ENCODE assay signal across 8 cellular contexts in the genomic region with DNA sequence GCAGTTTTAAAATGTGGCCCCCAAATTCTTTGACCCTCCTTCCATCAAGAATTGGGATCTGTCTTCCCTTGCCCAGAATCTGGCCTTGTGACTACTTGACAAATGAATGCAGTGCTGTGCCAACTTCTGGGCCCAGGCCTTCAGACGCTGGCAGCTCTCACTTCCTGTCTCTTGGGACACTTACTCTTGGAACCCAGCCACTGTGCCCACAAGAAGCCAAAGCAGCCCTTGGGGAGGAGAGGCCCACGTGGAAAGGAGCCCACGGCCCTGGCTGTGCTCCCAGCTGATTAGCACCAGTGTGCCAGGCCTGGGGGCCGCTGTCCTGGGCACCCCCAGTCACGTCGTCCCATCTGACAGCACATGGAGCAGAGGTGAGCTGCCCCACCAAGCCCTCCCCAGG.
DNase-seq lines count a peak whose midpoint lies in the region; ATAC-seq and TF ChIP-seq lines count a peak whose summit lies in the region.

No MANE protein-coding gene starts in this region.

- peaks cover 18 to 27% of the 10 kb centered on the region in 2 donors for H3K4me1 Mint-ChIP-seq in effector memory CD8-positive, alpha-beta T cell (ENCODE audit: low read depth in 2 of 2)
- peaks cover 69% of the 10 kb centered on the region for H3K4me1 Mint-ChIP-seq in nephron

- DNase-seq in D341Med (ENCODE audit: low spot score) = peak; percentile 44
- DNase-seq in NCI-H2171 (lab: John Stamatoyannopoulos, UW) = peak; percentile 66
- DNase-seq in effector memory CD8-positive, alpha-beta T cell = no peak
- no peak for DNase-seq in activated CD4-positive, alpha-beta T cell treated with anti-CD3 and anti-CD28 coated beads for 1 hour
- no peak for DNase-seq in 8988T

- no peak for TF ChIP-seq CTCF in nephron (IDR thresholded peaks at IDR 0.05; ENCODE audit: unreplicated experiment in 3 of 3)

- peaks cover 0 to 7% of the 10 kb centered on the region in 2 donors for H3K27me3 Mint-ChIP-seq in effector memory CD8-positive, alpha-beta T cell
- H3K27me3 Mint-ChIP-seq in nephron (ENCODE audit: low read depth) = no peaks in the 10 kb centered on the region

- peak overlapping the region; percentile 67 to 80 for H3K27ac Mint-ChIP-seq in effector memory CD8-positive, alpha-beta T cell
- H3K27ac Mint-ChIP-seq in nephron = peak overlapping the region in 2 of 3 experiments; percentile 44 to 67

- ATAC-seq in effector memory CD8-positive, alpha-beta T cell (replicated peaks) = no peak
- ATAC-seq in HG02678 (IDR thresholded peaks at IDR 0.05; ENCODE audit: unreplicated experiment) (no peak), HG03457 (IDR thresholded peaks at IDR 0.05; ENCODE audit: unreplicated experiment) (no peak)

- peaks cover 2% of the 10 kb centered on the region for H3K36me3 Mint-ChIP-seq in effector memory CD8-positive, alpha-beta T cell (ENCODE audit: insufficient read depth)
- no peaks in the 10 kb centered on the region for H3K36me3 Mint-ChIP-seq in nephron (ENCODE audit: low read depth)

- H3K9me3 Mint-ChIP-seq in effector memory CD8-positive, alpha-beta T cell = no peaks in the 10 kb centered on the region
- H3K9me3 Mint-ChIP-seq in nephron = no peaks in the 10 kb centered on the region

- H3K4me3 Mint-ChIP-seq in effector memory CD8-positive, alpha-beta T cell = peak overlapping the region; percentile 62 to 63
- no peak overlapping the region for H3K4me3 Mint-ChIP-seq in nephron

Comparison
In these comparisons a context has a peak if more than half of its experiments do, and no peak if none do; other contexts are left out.
1. DNase-seq: peak in D341Med (single experiment) and NCI-H2171 (single experiment); none in effector memory CD8-positive, alpha-beta T cell (0 of 3), activated CD4-positive, alpha-beta T cell treated with anti-CD3 and anti-CD28 coated beads for 1 hour (single experiment) and 8988T (single experiment).
2. H3K4me3 Mint-ChIP-seq: peak in effector memory CD8-positive, alpha-beta T cell (2 of 2); none in nephron (0 of 3).